Comparison of ENCODE assay signal across 8 cellular contexts in the genomic region with DNA sequence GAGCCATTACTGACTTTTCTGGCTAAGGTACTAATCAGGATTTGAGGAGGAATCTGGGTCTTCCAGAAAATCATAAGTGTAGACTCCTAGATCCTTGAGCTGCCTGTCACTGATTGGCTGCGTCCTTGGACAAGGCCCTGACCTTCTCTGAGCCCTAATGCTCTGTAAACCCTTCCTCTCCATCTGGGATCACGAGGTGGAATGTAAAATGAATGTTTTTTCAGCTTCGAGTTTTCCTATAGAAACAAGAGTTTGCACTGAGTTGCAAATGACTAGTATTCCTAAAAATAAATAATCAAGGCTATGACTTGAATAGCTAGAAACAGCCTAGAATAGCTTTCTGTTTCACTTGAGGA. TPM values are rescaled to one million over a fixed set of nuclear protein-coding genes. Genes with fewer than 3 reads are reported as not detected.
DNase-seq lines count a peak whose midpoint lies in the region; ATAC-seq and TF ChIP-seq lines count a peak whose summit lies in the region.

No MANE protein-coding gene starts in this region.

- H3K4me3 Mint-ChIP-seq in Calu3 (ENCODE audit: low read depth, unreplicated experiment) = peak overlapping the region; percentile 75

- CTCF ChIA-PET in Calu3 (lab: Charles Lee) = no interaction called here
- CTCF ChIA-PET in OCI-LY7 (lab: Charles Lee; ENCODE audit: unreplicated experiment) = no interaction called here

- H3K9me3 ChIP-seq in OCI-LY7 (ENCODE audit: low read length) (no peaks in the 10 kb centered on the region), endocrine pancreas (ENCODE audit: control insufficient read depth, low read length) (no peaks in the 10 kb centered on the region)

- H3K27ac Mint-ChIP-seq in Calu3 (ENCODE audit: unreplicated experiment) = no peak overlapping the region

- ATAC-seq in HG03095 (IDR thresholded peaks at IDR 0.05; ENCODE audit: unreplicated experiment) (no peak), GM21390 (IDR thresholded peaks at IDR 0.05; ENCODE audit: unreplicated experiment) (no peak)

- no peaks in the 10 kb centered on the region for H3K9me3 Mint-ChIP-seq in Calu3 (ENCODE audit: low read depth, unreplicated experiment)

- H3K9me2 ChIP-seq in OCI-LY7 (ENCODE audit: insufficient read depth, low read length) = no peaks in the 10 kb centered on the region

- H3K79me2 ChIP-seq in OCI-LY7 (ENCODE audit: insufficient read depth, low read depth, low read length) = no peaks in the 10 kb centered on the region

- H3K27me3 Mint-ChIP-seq in Calu3 (ENCODE audit: unreplicated experiment) = no peaks in the 10 kb centered on the region

- peak overlapping the region; percentile 83 for H3K4me2 ChIP-seq in OCI-LY7 (ENCODE audit: low read length)

- H3K36me3 ChIP-seq in OCI-LY7 (ENCODE audit: insufficient read depth, low read length) (no peaks in the 10 kb centered on the region), endocrine pancreas (ENCODE audit: control insufficient read depth, insufficient read depth, low read length) (no peaks in the 10 kb centered on the region)

- no peaks in the 10 kb centered on the region for H4K20me1 ChIP-seq in OCI-LY7 (ENCODE audit: insufficient read depth, low read length)

- peak overlapping the region; percentile 42 for H3K9ac ChIP-seq in endocrine pancreas (ENCODE audit: control insufficient read depth, insufficient read depth, low read length)

- peaks cover 8% of the 10 kb centered on the region for H3K4me1 Mint-ChIP-seq in Calu3 (ENCODE audit: low read depth, unreplicated experiment)

- H2AFZ ChIP-seq in OCI-LY7 (ENCODE audit: low read length) = peak overlapping the region; percentile 98

- intact Hi-C loops in Calu3 (cut with micrococcal nuclease; ENCODE audit: unreplicated experiment) = loop anchor here (10.0 kb wide), 1 partner anchor 349 kb away; no protein-coding TSS in a partner anchor
- intact Hi-C loops in OCI-LY7 (cut with micrococcal nuclease; ENCODE audit: unreplicated experiment) = loop anchor here (5.0 kb wide), 1 partner anchor 151 kb away; a partner anchor contains a TSS

- H3K4me3 ChIP-seq in OCI-LY7 (ENCODE audit: low read depth, low read length, poor library complexity, severe bottlenecking) (peak overlapping the region; percentile 70), endocrine pancreas (ENCODE audit: control insufficient read depth, insufficient read depth, low read length) (peak overlapping the region; percentile 71)

- BruUV-seq in Calu3 (replicated peaks; lab: Mats Ljungman, UMichigan) (no TSS peak), OCI-LY7 (replicated peaks; lab: Mats Ljungman, UMichigan) (no TSS peak)

- no peak overlapping the region for H3K27ac ChIP-seq in OCI-LY7 (ENCODE audit: low read depth, low read length, poor library complexity, severe bottlenecking)

- POLR2A ChIA-PET in OCI-LY7 (lab: Charles Lee) = interaction anchor here (0.5 to 6.4 kb wide), 12 partner anchors 8 to 240 kb away, joined by 3 to 54 read pairs (median 5); no protein-coding TSS in a partner anchor

- DNase-seq in Calu3 (no peak), OCI-LY7 (ENCODE audit: low spot score) (no peak), pons (ENCODE audit: low spot score) (peak; percentile 66), ecto neural progenitor cell (ENCODE audit: low spot score) (no peak), RPMI8226 (no peak)

- no peaks in the 10 kb centered on the region for H3K27me3 ChIP-seq in endocrine pancreas (ENCODE audit: control insufficient read depth, insufficient read depth, low read length)

- TF ChIP-seq CTCF in Calu3 (IDR thresholded peaks at IDR 0.05; ENCODE audit: unreplicated experiment) = no peak
- no peak for TF ChIP-seq CTCF in OCI-LY7 (conservative IDR thresholded peaks at IDR 0.05; ENCODE audit: low read length)

- H3K4me1 ChIP-seq in OCI-LY7 (ENCODE audit: insufficient read depth, low read length, poor library complexity, severe bottlenecking) = peaks cover 42% of the 10 kb centered on the region
- peaks cover 9% of the 10 kb centered on the region for H3K4me1 ChIP-seq in endocrine pancreas (ENCODE audit: control insufficient read depth, insufficient read depth, low read length)

- no peaks in the 10 kb centered on the region for H3K36me3 Mint-ChIP-seq in Calu3 (ENCODE audit: insufficient read depth, unreplicated experiment)

RNA-seq across cellular contexts. Expression of a gene that starts 1.1 kb away (rescaled TPM):
- 2.6 and 2.9 TPM in 2 replicates for total RNA-seq in Calu3 (2022)
- 5.5 and 6.9 TPM in 2 replicates for total RNA-seq in OCI-LY7 (2014; rRNA removed; shearing (Covaris generic))
- total RNA-seq in OCI-LY7 (2022) = 5.5 and 7.3 TPM in 2 replicates

RNA-seq across cellular contexts. Expression of a gene that starts 17.3 kb away (rescaled TPM):
- total RNA-seq in Calu3 (2022) (6.2 and 7.9 TPM in 2 replicates), OCI-LY7 (2022) (not detected in 2 replicates)
- not detected in 2 replicates for total RNA-seq in OCI-LY7 (2014; rRNA removed; shearing (Covaris generic))

RNA-seq across cellular contexts. Expression of a gene that starts 23.5 kb away (rescaled TPM):
- total RNA-seq in Calu3 (2022) (not detected in 2 replicates), OCI-LY7 (2022) (not detected in 2 replicates)
- total RNA-seq in OCI-LY7 (2014; rRNA removed; shearing (Covaris generic)) = not detected in 2 replicates

RNA-seq across cellular contexts. Expression of a gene that starts 24.5 kb away (rescaled TPM):
- total RNA-seq in Calu3 (2022) (0.66 and 1.9 TPM in 2 replicates), OCI-LY7 (2022) (not detected in 2 replicates)
- total RNA-seq in OCI-LY7 (2014; rRNA removed; shearing (Covaris generic)) = not detected in 2 replicates

RNA-seq across cellular contexts. Expression of a gene that starts 56.7 kb away (rescaled TPM):
- total RNA-seq in Calu3 (2022) (28.1 and 29.8 TPM in 2 replicates), OCI-LY7 (2022) (18.8 and 22.4 TPM in 2 replicates)
- total RNA-seq in OCI-LY7 (2014; rRNA removed; shearing (Covaris generic)) = 14.8 and 17.3 TPM in 2 replicates
